ENCODE assay signal across 6 cellular contexts in the genomic region with DNA sequence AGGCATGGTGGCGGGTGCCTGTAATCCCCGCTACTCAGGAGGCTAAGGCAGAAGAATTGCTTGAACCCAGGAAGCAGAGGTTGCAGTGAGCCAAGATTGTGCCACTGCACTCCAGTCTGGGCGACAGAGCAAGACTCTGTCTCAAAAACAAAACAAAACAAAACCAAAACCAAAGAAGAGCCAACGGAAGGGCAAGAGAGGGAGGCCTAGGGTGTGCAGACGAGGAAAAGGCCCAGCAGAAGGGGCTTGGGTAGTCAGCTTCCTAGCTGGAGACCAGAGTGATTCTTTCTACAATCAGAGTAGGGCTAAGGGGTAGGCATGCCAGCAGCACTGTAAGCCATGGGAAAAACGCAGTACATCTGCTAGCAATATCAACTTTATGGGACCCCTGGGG. TPM values are rescaled to one million over a fixed set of nuclear protein-coding genes. Genes with fewer than 3 reads are reported as not detected.
"Had no signal": no experiment of that assay in that cellular context is flagged by ENCODE, and none has a peak within 500 bp of the region (broad histone marks: within the 10 kb centered on the region; RNA-seq: fewer than 3 reads in every experiment).

No MANE protein-coding gene starts in this region.

RNA-seq across cellular contexts. Expression of a gene that starts 4.0 kb away (rescaled TPM):
- total RNA-seq: astrocyte, endothelial cell of umbilical vein, mammary epithelial cell, myocyte, renal cortical epithelial cell had no signal
- polyA plus RNA-seq: mammary epithelial cell had no signal

RNA-seq across cellular contexts. Expression of a gene that starts 37.0 kb away (rescaled TPM):
- total RNA-seq: astrocyte, endothelial cell of umbilical vein, mammary epithelial cell, myocyte, renal cortical epithelial cell, SJCRH30 had no signal
- polyA plus RNA-seq: endothelial cell of umbilical vein, mammary epithelial cell had no signal
